Comparison of ENCODE assay signal across 28 cellular contexts in genomic region chr17:56771975-56772374, GRCh38.
DNase-seq lines count a peak whose midpoint lies in the region; ATAC-seq, FAIRE-seq and TF ChIP-seq lines count a peak whose summit lies in the region.
"Had no signal": no experiment of that assay in that cellular context is flagged by ENCODE, and none has a peak within 500 bp of the region (broad histone marks: within the 10 kb centered on the region; RNA-seq: fewer than 3 reads in every experiment).

No MANE protein-coding gene starts in this region.

- no peak overlapping the region for H3K4me3 Mint-ChIP-seq in nephron progenitor cell
- H3K4me3 Mint-ChIP-seq in activated CD8-positive, alpha-beta memory T cell treated with anti-CD3 and anti-CD28 coated beads, Interleukin-2, amount 10 ng/mL, durations not matched to agents 7 days and 5 days = no peak overlapping the region
- H3K4me3 Mint-ChIP-seq: CD14-positive monocyte; CD4-positive, alpha-beta memory T cell; CD4-positive, CD25-positive, alpha-beta regulatory T cell; CD8-positive, alpha-beta memory T cell had no signal

- TF ChIP-seq CTCF in HepG2 (CRISPR knock-in tag; IDR thresholded peaks at IDR 0.05) (no peak), right lobe of liver (IDR thresholded peaks at IDR 0.05) (no peak), PC-3 (conservative IDR thresholded peaks at IDR 0.05; ENCODE audit: low read depth, low read length) (no peak), nephron progenitor cell (IDR thresholded peaks at IDR 0.05) (no peak)

- ATAC-seq in HepG2 = peak; percentile 59
- ATAC-seq in right lobe of liver = no peak
- ATAC-seq in PC-3 = peak; percentile 14
- no peak for ATAC-seq in GM18858 (IDR thresholded peaks at IDR 0.05; ENCODE audit: unreplicated experiment)
- no peak for ATAC-seq in activated CD8-positive, alpha-beta memory T cell treated with anti-CD3 and anti-CD28 coated beads, Interleukin-2, amount 10 ng/mL, durations not matched to agents 7 days and 5 days
- ATAC-seq: GM12878 had no signal

- H3K9me3 ChIP-seq in HepG2 (ENCODE audit: low read length) (no peaks in the 10 kb centered on the region), right lobe of liver (no peaks in the 10 kb centered on the region), PC-3 (ENCODE audit: low read length) (no peaks in the 10 kb centered on the region)
- H3K9me3 ChIP-seq in BLaER1 treated with 17β-estradiol and CSF1 and Interleukin-3, amounts not matched to agents 10 nM and 100 nM (replicated peaks in 1 of 11) = peaks cover 0 to 11% (median 0%) of the 10 kb centered on the region in 11 experiments; a peak in 6 of 22 replicates
- H3K9me3 ChIP-seq: BE2C had no signal

- H3K4me1 ChIP-seq in HepG2 (ENCODE audit: insufficient read depth, low read length) (peaks cover 27% of the 10 kb centered on the region), right lobe of liver (no peaks in the 10 kb centered on the region), PC-3 (ENCODE audit: insufficient read depth, low read length) (peaks cover 24% of the 10 kb centered on the region)
- peaks cover 5 to 71% (median 35%) of the 10 kb centered on the region in 10 experiments for H3K4me1 ChIP-seq in BLaER1 treated with 17β-estradiol and CSF1 and Interleukin-3, amounts not matched to agents 10 nM and 100 nM
- H3K4me1 ChIP-seq: BE2C had no signal

- WGBS in HepG2 (ENCODE audit: low lambda C conversion rate) = 37% methylated on average over 4 of the region's 4 CpGs
- 76% methylated on average over 4 of the region's 4 CpGs for whole genome bisulfite sequencing in right lobe of liver (ENCODE audit: insufficient coverage, low coverage, low lambda C conversion rate, missing lambda C conversion rate)

- no peaks in the 10 kb centered on the region for H3K79me2 ChIP-seq in HepG2 (ENCODE audit: insufficient read depth, low read length)
- no peaks in the 10 kb centered on the region for H3K79me2 ChIP-seq in PC-3 (ENCODE audit: low read length)

- H3K4me3 ChIP-seq in HepG2 (replicated peaks in 1 of 3; ENCODE audit: insufficient read depth in 1 of 3, low read depth in 2 of 3, low read length in 3 of 3) (no peak overlapping the region), right lobe of liver (no peak overlapping the region), PC-3 (ENCODE audit: low read length) (no peak overlapping the region)
- no peak overlapping the region for H3K4me3 ChIP-seq in BLaER1 treated with 17β-estradiol and CSF1 and Interleukin-3, amounts not matched to agents 10 nM and 100 nM
- H3K4me3 ChIP-seq: GM12878 had no signal

- H3K36me3 Mint-ChIP-seq in nephron progenitor cell (ENCODE audit: low read depth) = no peaks in the 10 kb centered on the region
- H3K36me3 Mint-ChIP-seq in activated CD8-positive, alpha-beta memory T cell treated with anti-CD3 and anti-CD28 coated beads, Interleukin-2, amount 10 ng/mL, durations not matched to agents 7 days and 5 days = no peaks in the 10 kb centered on the region
- H3K36me3 Mint-ChIP-seq: CD14-positive monocyte; CD4-positive, alpha-beta memory T cell; CD4-positive, CD25-positive, alpha-beta regulatory T cell; CD8-positive, alpha-beta memory T cell had no signal

- H3K27me3 ChIP-seq in HepG2 (ENCODE audit: control insufficient read depth in 1 of 2, insufficient read depth in 2 of 2, low read length in 2 of 2) = peaks cover 0 to 25% of the 10 kb centered on the region in 2 experiments; a peak in 3 of 5 replicates
- no peaks in the 10 kb centered on the region for H3K27me3 ChIP-seq in right lobe of liver
- H3K27me3 ChIP-seq in BLaER1 treated with 17β-estradiol and CSF1 and Interleukin-3, amounts not matched to agents 10 nM and 100 nM = no peaks in the 10 kb centered on the region
- H3K27me3 ChIP-seq in PC-3 (ENCODE audit: low read length) = no peaks in the 10 kb centered on the region

- no peak for TF ChIP-seq POLR2A in HepG2 (IDR thresholded peaks at IDR 0.05; ENCODE audit: insufficient read depth in 1 of 2, low read depth in 2 of 2, low read length in 2 of 2)
- no peak for TF ChIP-seq POLR2A in right lobe of liver (IDR thresholded peaks at IDR 0.05)

- H3K9me3 Mint-ChIP-seq in nephron progenitor cell = no peaks in the 10 kb centered on the region
- H3K9me3 Mint-ChIP-seq in activated CD8-positive, alpha-beta memory T cell treated with anti-CD3 and anti-CD28 coated beads, Interleukin-2, amount 10 ng/mL, durations not matched to agents 7 days and 5 days (ENCODE audit: low read depth) = no peaks in the 10 kb centered on the region
- H3K9me3 Mint-ChIP-seq: CD4-positive, alpha-beta memory T cell; CD4-positive, CD25-positive, alpha-beta regulatory T cell; CD8-positive, alpha-beta memory T cell had no signal

- TF ChIP-seq RAD21 in HepG2 (CRISPR knock-in tag; IDR thresholded peaks at IDR 0.05) = no peak

- CTCF ChIA-PET in HepG2 (lab: Yijun Ruan, JAX; ENCODE audit: low intra/inter-chr PET ratio, low total read pairs) = no interaction called here
- CTCF ChIA-PET in PC-3 (lab: Charles Lee) = interaction anchor here (1.0 to 1.1 kb wide), 2 partner anchors 20 to 56 kb away, joined by 3 read pairs; no protein-coding TSS in a partner anchor
- CTCF ChIA-PET in activated CD8-positive, alpha-beta memory T cell treated with anti-CD3 and anti-CD28 coated beads, Interleukin-2, amount 10 ng/mL, durations not matched to agents 7 days and 5 days (lab: Charles Lee) = interaction anchor here (1.4 kb wide), 1 partner anchor 10 kb away, joined by 4 read pairs; no protein-coding TSS in a partner anchor

- peaks cover 8% of the 10 kb centered on the region for H3K4me1 Mint-ChIP-seq in nephron progenitor cell
- no peaks in the 10 kb centered on the region for H3K4me1 Mint-ChIP-seq in activated CD8-positive, alpha-beta memory T cell treated with anti-CD3 and anti-CD28 coated beads, Interleukin-2, amount 10 ng/mL, durations not matched to agents 7 days and 5 days
- H3K4me1 Mint-ChIP-seq: CD4-positive, alpha-beta memory T cell; CD8-positive, alpha-beta memory T cell had no signal

- peak; percentile 12 for FAIRE-seq in HepG2 (lab: Jason Lieb, UNC)
- FAIRE-seq: GM12878, GM12892, GM18507, GM19239 had no signal

- no peaks in the 10 kb centered on the region for H3F3A ChIP-seq in PC-3 (ENCODE audit: low read length, unreplicated experiment)

- intact Hi-C loops in HepG2 (cut with micrococcal nuclease; ENCODE audit: unreplicated experiment) (no loop called here), right lobe of liver (cut with DNase I) (no loop called here), PC-3 (cut with micrococcal nuclease) (loop anchor here (1.0 kb wide), 2 partner anchors 11 to 21 kb away; no protein-coding TSS in a partner anchor)

- no TSS peak for BruUV-seq in HepG2 (replicated peaks; lab: Mats Ljungman, UMichigan)
- BruUV-seq in PC-3 (replicated peaks; lab: Mats Ljungman, UMichigan) = TSS peak; percentile 80

- H3K4me2 ChIP-seq in HepG2 (ENCODE audit: low read depth, low read length) (peak overlapping the region; percentile 32), PC-3 (ENCODE audit: low read length) (peak overlapping the region; percentile 65)
- peak overlapping the region in 6 of 11 experiments; percentile 2 to 37 (median 8); a peak in 5 of 22 replicates for H3K4me2 ChIP-seq in BLaER1 treated with 17β-estradiol and CSF1 and Interleukin-3, amounts not matched to agents 10 nM and 100 nM

- H2AFZ ChIP-seq in HepG2 (ENCODE audit: low read length) (no peak overlapping the region), PC-3 (ENCODE audit: low read length) (peak overlapping the region; percentile 12; the same call in 1 of the 2 replicates)

- peak overlapping the region; percentile 73 for H3K27ac Mint-ChIP-seq in nephron progenitor cell
- no peak overlapping the region for H3K27ac Mint-ChIP-seq in activated CD8-positive, alpha-beta memory T cell treated with anti-CD3 and anti-CD28 coated beads, Interleukin-2, amount 10 ng/mL, durations not matched to agents 7 days and 5 days
- H3K27ac Mint-ChIP-seq: CD14-positive monocyte; CD4-positive, CD25-positive, alpha-beta regulatory T cell; CD8-positive, alpha-beta memory T cell had no signal

- H3K9ac ChIP-seq in HepG2 (ENCODE audit: insufficient read depth, low read depth, low read length) (no peak overlapping the region), PC-3 (ENCODE audit: low read length) (peak overlapping the region; percentile 59)
- H3K9ac ChIP-seq in BLaER1 treated with 17β-estradiol and CSF1 and Interleukin-3, amounts not matched to agents 10 nM and 100 nM = no peak overlapping the region

- H4K20me1 ChIP-seq in HepG2 (ENCODE audit: insufficient read depth, low read length) (no peaks in the 10 kb centered on the region), PC-3 (ENCODE audit: low read length) (no peaks in the 10 kb centered on the region)
- no peaks in the 10 kb centered on the region for H4K20me1 ChIP-seq in BLaER1 treated with 17β-estradiol and CSF1 and Interleukin-3, amounts not matched to agents 10 nM and 100 nM

- DNase-seq in HepG2 (ENCODE audit: low spot score) = no peak
- DNase-seq in right lobe of liver = no peak
- DNase-seq in PC-3 = no peak
- no peak for DNase-seq in nephron progenitor cell
- DNase-seq in activated CD8-positive, alpha-beta memory T cell treated with anti-CD3 and anti-CD28 coated beads, Interleukin-2, amount 10 ng/mL, durations not matched to agents 7 days and 5 days = no peak
- no peak for DNase-seq in activated naive CD4-positive, alpha-beta T cell treated with anti-CD3 and anti-CD28 coated beads, Interleukin-2, amount 50 U/mL, for 16 hours
- DNase-seq: ACHN; BE2C; C1 segment of cervical spinal cord; CD4-positive, alpha-beta memory T cell; CD4-positive, CD25-positive, alpha-beta regulatory T cell; CD8-positive, alpha-beta memory T cell; COR-L47; DMS 273 treated with DMSO at 0.1 percent for 48 hours; DMS153; DMS53; DMS79; DND-41; EL; GDM1 had no signal

- TF ChIP-seq EP300 in HepG2 (IDR thresholded peaks at IDR 0.05; ENCODE audit: low read depth in 2 of 2, low read length in 2 of 2) (no peak), HepG2 (CRISPR knock-in tag; IDR thresholded peaks at IDR 0.05; ENCODE audit: borderline replicate concordance) (no peak)

- POLR2A ChIA-PET in HepG2 (lab: Yijun Ruan, JAX) = interaction anchor here (1.1 kb wide), 1 partner anchor 15 kb away, joined by 3 read pairs; no protein-coding TSS in a partner anchor
- POLR2A ChIA-PET in PC-3 (lab: Charles Lee; ENCODE audit: unreplicated experiment) = interaction anchor here (0.6 to 0.8 kb wide), 3 partner anchors 15 to 1313 kb away, joined by 3 to 8 read pairs (median 4); no protein-coding TSS in a partner anchor

- H3K27me3 Mint-ChIP-seq in nephron progenitor cell (ENCODE audit: low read depth, poor library complexity) = peaks cover 7% of the 10 kb centered on the region
- H3K27me3 Mint-ChIP-seq in activated CD8-positive, alpha-beta memory T cell treated with anti-CD3 and anti-CD28 coated beads, Interleukin-2, amount 10 ng/mL, durations not matched to agents 7 days and 5 days = peaks cover 13% of the 10 kb centered on the region
- H3K27me3 Mint-ChIP-seq: CD4-positive, CD25-positive, alpha-beta regulatory T cell had no signal

- in situ Hi-C loops in HepG2 (cut with HindIII; ENCODE audit: extremely low pct_ligation_motif_present, low pct_unique_long_range_greater_than_20kb) = no loop called here

- H3K36me3 ChIP-seq in HepG2 (replicated peaks in 1 of 2; ENCODE audit: control insufficient read depth in 1 of 2, insufficient read depth in 2 of 2, low read length in 2 of 2) = no peaks in the 10 kb centered on the region
- no peaks in the 10 kb centered on the region for H3K36me3 ChIP-seq in right lobe of liver
- H3K36me3 ChIP-seq in BLaER1 treated with 17β-estradiol and CSF1 and Interleukin-3, amounts not matched to agents 10 nM and 100 nM = no peaks in the 10 kb centered on the region
- H3K36me3 ChIP-seq in PC-3 (ENCODE audit: low read depth, low read length) = no peaks in the 10 kb centered on the region
- H3K36me3 ChIP-seq: BE2C had no signal

- H3K27ac ChIP-seq in HepG2 (ENCODE audit: extremely low read length, insufficient read depth, low read length) = peak overlapping the region; percentile 5
- no peak overlapping the region for H3K27ac ChIP-seq in right lobe of liver
- H3K27ac ChIP-seq in BLaER1 treated with 17β-estradiol and CSF1 and Interleukin-3, amounts not matched to agents 10 nM and 100 nM = no peak overlapping the region
- H3K27ac ChIP-seq in PC-3 (ENCODE audit: low read length) = peak overlapping the region; percentile 86
- H3K27ac ChIP-seq: 22Rv1 had no signal

- no peaks in the 10 kb centered on the region for H3K9me2 ChIP-seq in PC-3 (replicated peaks; ENCODE audit: low read length)

Comparison
In these comparisons a context has a peak if more than half of its experiments do, and no peak if none do; other contexts are left out.
1. ATAC-seq: peak in HepG2 (single experiment) and PC-3 (single experiment); none in right lobe of liver (0 of 4), GM18858 (single experiment) and activated CD8-positive, alpha-beta memory T cell treated with anti-CD3 and anti-CD28 coated beads, Interleukin-2, amount 10 ng/mL, durations not matched to agents 7 days and 5 days (single experiment).
2. H3K27ac ChIP-seq: peak in HepG2 (single experiment) and PC-3 (single experiment); none in right lobe of liver (0 of 3) and BLaER1 treated with 17β-estradiol and CSF1 and Interleukin-3, amounts not matched to agents 10 nM and 100 nM (0 of 11).
3. H3K4me2 ChIP-seq: peak in every context shown above with its lines; median percentile 65 in PC-3; 32 in HepG2; 8 in BLaER1 treated with 17β-estradiol and CSF1 and Interleukin-3, amounts not matched to agents 10 nM and 100 nM.